Comparison of ENCODE assay signal across 21 cellular contexts in the genomic region with DNA sequence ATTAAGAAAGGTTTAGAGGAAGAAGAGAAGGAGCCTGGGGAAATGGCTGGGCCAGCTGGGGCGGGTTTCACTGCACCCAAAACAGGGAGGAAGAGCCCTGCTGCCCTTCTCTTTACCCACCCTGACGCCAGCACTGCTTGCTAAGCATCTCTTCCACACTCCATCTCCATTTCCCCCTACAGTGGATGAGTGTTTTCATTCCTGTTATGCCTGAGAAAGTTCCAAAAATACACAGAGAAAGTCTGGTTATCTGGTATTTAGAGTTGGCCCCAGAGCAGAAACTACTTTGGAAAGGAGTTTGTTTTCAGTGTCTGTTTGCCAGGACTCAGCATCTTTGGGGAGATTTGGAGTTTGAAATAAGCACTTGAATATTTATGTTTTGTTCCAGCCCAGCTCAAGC.
DNase-seq lines count a peak whose midpoint lies in the region; ATAC-seq, FAIRE-seq and TF ChIP-seq lines count a peak whose summit lies in the region.
"Had no signal": no experiment of that assay in that cellular context is flagged by ENCODE, and none has a peak within 500 bp of the region (broad histone marks: within the 10 kb centered on the region; RNA-seq: fewer than 3 reads in every experiment).

No MANE protein-coding gene starts in this region.

- FAIRE-seq in endometrium (lab: Jason Lieb, UNC): peak; percentile 73
- FAIRE-seq: kidney, TTC549 had no signal

- H2BK5ac ChIP-seq in mesendoderm (ENCODE audit: low read length): no peak overlapping the region

- H3K36me3 ChIP-seq in mesendoderm (ENCODE audit: control insufficient read depth, insufficient read depth, low read length) (no peaks in the 10 kb centered on the region), thoracic aorta (no peaks in the 10 kb centered on the region)

- no peak overlapping the region for H3K4me2 ChIP-seq in mesendoderm (ENCODE audit: low read length)
- H3K4me2 ChIP-seq: GM23338, hepatocyte had no signal

- no peak overlapping the region for H3K27ac ChIP-seq in mesendoderm (ENCODE audit: low read depth, low read length)
- H3K27ac ChIP-seq in thoracic aorta: peak overlapping the region; percentile 78 to 85
- H3K27ac ChIP-seq: epithelial cell of prostate, hepatocyte had no signal

- no peaks in the 10 kb centered on the region for H3K79me2 ChIP-seq in mesendoderm (ENCODE audit: control insufficient read depth, insufficient read depth, low read length)
- H3K79me2 ChIP-seq: hepatocyte had no signal

- H3K56ac ChIP-seq in mesendoderm (ENCODE audit: low read length): peak overlapping the region; percentile 30

- no peak overlapping the region for H2AK5ac ChIP-seq in mesendoderm (ENCODE audit: low read length)

- no peak overlapping the region for H2BK15ac ChIP-seq in mesendoderm (replicated peaks; ENCODE audit: low read depth)

- H4K5ac ChIP-seq in mesendoderm (ENCODE audit: low read length): no peak overlapping the region

- DNase-seq in EH (ENCODE audit: low read depth) (peak; percentile 70), mesendoderm (no peak), thoracic aorta (ENCODE audit: low spot score) (no peak), NCI-H748 (lab: John Stamatoyannopoulos, UW; ENCODE audit: unreplicated experiment) (no peak), RPMI8226 (no peak)
- DNase-seq: activated naive CD8-positive, alpha-beta T cell treated with anti-CD3 and anti-CD28 coated beads, Interleukin-2, amount 10 ng/mL, durations not matched to agents 7 days and 5 days; activated T-cell treated with anti-CD3 and anti-CD28 coated beads, Interleukin-2, amount 50 U/mL, for 48 hours; DND-41; kidney; mucosa of descending colon; NCI-H2029; NCI-H69; PC-3; stimulated activated naive CD8-positive, alpha-beta T cell treated with anti-CD3 and anti-CD28 coated beads, Interleukin-15, Interleukin-2, amounts not matched to agents 100 U/mL and 50 U/mL, for 24 hours had no signal

- no CpG with 5 or more reads among the region's 2 CpGs for WGBS in mesendoderm (ENCODE audit: extremely low coverage, insufficient coverage, low lambda C conversion rate)

- H3K4me3 ChIP-seq in mesendoderm (ENCODE audit: low read length) (no peak overlapping the region), thoracic aorta (peak overlapping the region; percentile 49)
- H3K4me3 ChIP-seq: GM23338, hepatocyte, mucosa of descending colon had no signal

- H3K9me3 ChIP-seq in thoracic aorta: no peaks in the 10 kb centered on the region
- H3K9me3 ChIP-seq: mucosa of descending colon had no signal

- no peaks in the 10 kb centered on the region for H3K79me1 ChIP-seq in mesendoderm (ENCODE audit: low read length)

- peaks cover 17% of the 10 kb centered on the region for H3K4me1 ChIP-seq in mesendoderm (ENCODE audit: control insufficient read depth, low read depth, low read length)
- peaks cover 5 to 47% of the 10 kb centered on the region in 2 donors for H3K4me1 ChIP-seq in thoracic aorta (ENCODE audit: control insufficient read depth in 1 of 2, low read depth in 2 of 2)

- peak overlapping the region; percentile 77 for H4K8ac ChIP-seq in mesendoderm (ENCODE audit: low read depth, low read length)

- peak overlapping the region; percentile 56 for H3K4ac ChIP-seq in mesendoderm (ENCODE audit: low read depth, low read length)

- peak overlapping the region; percentile 97 for H3K18ac ChIP-seq in mesendoderm (ENCODE audit: low read length)

- no peak overlapping the region for H3K9ac ChIP-seq in mesendoderm (ENCODE audit: low read length)

- H2BK120ac ChIP-seq in mesendoderm (ENCODE audit: low read depth, low read length): peak overlapping the region; percentile 79

- H3K27me3 ChIP-seq in mesendoderm (ENCODE audit: insufficient read depth, low read length, poor library complexity): no peaks in the 10 kb centered on the region
- no peaks in the 10 kb centered on the region for H3K27me3 ChIP-seq in thoracic aorta (replicated peaks; ENCODE audit: insufficient read depth)

- ATAC-seq in thoracic aorta (ENCODE audit: insufficient number of reproducible peaks, low FRiP score, low read depth): no peak
- ATAC-seq in GM18517 (IDR thresholded peaks at IDR 0.05; ENCODE audit: unreplicated experiment): no peak
- ATAC-seq in activated CD4-positive, CD25-positive, alpha-beta regulatory T cell treated with anti-CD3 and anti-CD28 coated beads, Interleukin-2, amount 50 U/mL, for 24 hours: no peak
- ATAC-seq: GM23338; mucosa of descending colon; PC-3; stimulated activated naive CD8-positive, alpha-beta T cell treated with anti-CD3 and anti-CD28 coated beads, Interleukin-15, Interleukin-2, amounts not matched to agents 100 U/mL and 50 U/mL, for 24 hours had no signal

- H3K23ac ChIP-seq in mesendoderm (ENCODE audit: low read length): no peak overlapping the region

- no peak for TF ChIP-seq CTCF in thoracic aorta (IDR thresholded peaks at IDR 0.05)
